In the genomic region with DNA sequence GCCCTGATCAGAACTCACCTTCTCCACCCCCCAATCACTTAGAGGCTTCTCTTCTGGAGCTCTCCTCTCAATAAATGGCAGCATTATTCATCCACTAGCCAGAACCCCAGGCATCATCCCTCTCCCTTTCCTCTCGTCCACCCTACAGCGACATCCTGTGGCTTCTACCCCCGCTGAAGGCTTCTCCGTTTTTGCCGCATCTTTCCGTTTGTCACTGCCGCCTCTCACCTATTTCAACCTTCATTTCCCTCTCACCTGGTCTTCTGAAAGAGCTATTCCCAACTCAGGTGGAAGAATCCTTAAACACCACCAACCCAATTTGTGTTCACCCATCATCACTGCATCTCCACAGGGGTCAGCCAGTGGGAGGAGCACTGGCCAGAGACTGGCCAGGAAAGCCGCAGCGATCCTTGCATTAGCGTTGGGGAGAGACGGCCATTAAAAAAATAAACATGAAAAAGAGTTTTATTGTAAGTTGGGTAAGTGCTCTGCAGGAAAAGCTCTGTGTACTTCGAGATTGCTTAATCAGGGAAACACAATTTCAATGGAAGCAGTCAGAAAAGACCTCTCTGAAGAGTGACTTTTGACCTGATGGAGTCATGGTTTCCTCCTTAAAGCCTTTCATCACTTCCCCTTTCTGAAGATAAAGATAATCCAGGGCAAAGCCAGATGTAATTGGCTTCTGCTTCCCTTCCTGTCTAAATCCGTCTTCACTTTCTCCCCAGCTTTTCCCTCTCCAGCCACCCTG, we compare ENCODE assay signal across 1 cellular context.
TF ChIP-seq lines count a peak whose summit lies in the region.

No MANE protein-coding gene starts in this region.

TF ChIP-seq in SK-N-SH treated with all-trans-retinoic acid at 6 μM for 48 hours, 23 proteins besides CTCF, POLR2A, EP300 and RAD21 (continued from another document):
- no peak for TF ChIP-seq TCF4 (CRISPR knock-in tag; IDR thresholded peaks at IDR 0.05; ENCODE audit: borderline replicate concordance)
